9 cellular contexts compared by ENCODE assay signal in the genomic region with DNA sequence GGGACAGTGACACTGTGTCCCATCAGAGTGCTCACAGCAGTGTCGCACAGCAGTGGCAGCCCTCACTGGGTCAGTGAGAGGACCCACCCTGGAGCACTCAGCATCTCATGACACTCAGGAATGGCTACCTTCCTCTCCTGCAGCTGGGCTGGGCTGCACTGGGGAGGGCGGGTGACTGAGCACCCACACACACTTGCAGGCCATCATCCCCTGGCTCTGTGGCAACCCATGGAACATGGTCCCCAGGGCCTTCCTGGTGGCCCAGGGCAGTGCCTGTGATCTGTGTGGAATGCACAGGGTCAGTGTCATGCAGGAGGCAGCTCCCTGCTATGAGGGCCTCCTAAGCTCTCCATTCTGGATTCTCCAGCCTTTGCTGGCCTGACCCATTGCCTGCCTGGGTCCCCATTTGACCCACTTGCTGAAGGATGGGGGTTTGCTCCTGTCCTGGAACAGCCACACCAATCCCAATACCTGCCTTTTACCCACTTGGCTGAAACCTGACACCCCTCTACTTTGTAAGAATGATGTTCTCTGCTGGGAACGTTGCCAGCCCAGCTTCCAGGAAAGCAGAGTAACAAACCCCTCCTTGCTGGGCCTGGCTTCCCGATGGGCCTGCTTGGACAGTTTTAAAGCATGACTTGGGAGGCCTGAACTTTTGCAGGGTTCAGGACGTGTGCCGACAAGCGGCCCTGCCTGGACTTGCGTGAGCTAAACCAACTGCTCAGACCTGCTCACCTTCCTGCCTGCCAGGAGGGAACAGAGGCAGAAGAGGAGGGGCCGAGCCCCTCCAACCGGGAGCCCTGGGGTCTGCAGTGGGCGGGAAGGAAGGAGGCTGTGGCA. TPM values are rescaled to one million over a fixed set of nuclear protein-coding genes. Genes with fewer than 3 reads are reported as not detected.
DNase-seq lines count a peak whose midpoint lies in the region; ATAC-seq and TF ChIP-seq lines count a peak whose summit lies in the region.
"Had no signal": no experiment of that assay in that cellular context is flagged by ENCODE, and none has a peak within 500 bp of the region (broad histone marks: within the 10 kb centered on the region; RNA-seq: fewer than 3 reads in every experiment).

No MANE protein-coding gene starts in this region.

- no peak overlapping the region for H3K27ac Mint-ChIP-seq in activated T-helper 1 cell treated with anti-CD3 and anti-CD28 coated beads, Interleukin-12 subunit alpha, Interleukin-12 subunit beta, Interleukin-2, Interleukin-4 antibody, amounts not matched to agents 30 ng/mL and 10 ng/mL and 1 ng/mL, durations not matched to agents 14 hours and 24 hours and 36 hours

- TF ChIP-seq POLR2A in GM18505 (IDR thresholded peaks at IDR 0.05; ENCODE audit: borderline replicate concordance, extremely low read depth, insufficient read depth, insufficient read length) = no peak

- no peaks in the 10 kb centered on the region for H3K27me3 Mint-ChIP-seq in activated T-helper 1 cell treated with anti-CD3 and anti-CD28 coated beads, Interleukin-12 subunit alpha, Interleukin-12 subunit beta, Interleukin-2, Interleukin-4 antibody, amounts not matched to agents 30 ng/mL and 10 ng/mL and 1 ng/mL, durations not matched to agents 14 hours and 24 hours and 36 hours (ENCODE audit: insufficient read depth)

- no peaks in the 10 kb centered on the region for H3K36me3 Mint-ChIP-seq in activated T-helper 1 cell treated with anti-CD3 and anti-CD28 coated beads, Interleukin-12 subunit alpha, Interleukin-12 subunit beta, Interleukin-2, Interleukin-4 antibody, amounts not matched to agents 30 ng/mL and 10 ng/mL and 1 ng/mL, durations not matched to agents 14 hours and 24 hours and 36 hours (ENCODE audit: low read depth)

- peaks cover 5% of the 10 kb centered on the region for H3K4me1 Mint-ChIP-seq in activated T-helper 1 cell treated with anti-CD3 and anti-CD28 coated beads, Interleukin-12 subunit alpha, Interleukin-12 subunit beta, Interleukin-2, Interleukin-4 antibody, amounts not matched to agents 30 ng/mL and 10 ng/mL and 1 ng/mL, durations not matched to agents 14 hours and 24 hours and 36 hours (ENCODE audit: low read depth)

- H3K4me3 Mint-ChIP-seq in activated T-helper 1 cell treated with anti-CD3 and anti-CD28 coated beads, Interleukin-12 subunit alpha, Interleukin-12 subunit beta, Interleukin-2, Interleukin-4 antibody, amounts not matched to agents 30 ng/mL and 10 ng/mL and 1 ng/mL, durations not matched to agents 14 hours and 24 hours and 36 hours = no peak overlapping the region

- intact Hi-C loops in Right ventricle myocardium superior (cut with DNase I) = loop anchor here (10.0 kb wide), 1 partner anchor 130 kb away; no protein-coding TSS in a partner anchor
- intact Hi-C loops in activated T-helper 1 cell treated with anti-CD3 and anti-CD28 coated beads, Interleukin-12 subunit alpha, Interleukin-12 subunit beta, Interleukin-2, Interleukin-4 antibody, amounts not matched to agents 30 ng/mL and 10 ng/mL and 1 ng/mL, durations not matched to agents 14 hours and 24 hours and 36 hours (cut with micrococcal nuclease) = no loop called here

- DNase-seq in AG10803 (ENCODE audit: low read depth) (peak; percentile 96), LNCaP clone FGC (ENCODE audit: low read depth) (peak; percentile 90), SK-N-DZ (ENCODE audit: low spot score) (peak; percentile 42), Right ventricle myocardium superior (peak; percentile 88), renal cortical epithelial cell (ENCODE audit: low read depth) (peak; percentile 96)
- DNase-seq in activated T-helper 1 cell treated with anti-CD3 and anti-CD28 coated beads, Interleukin-12 subunit alpha, Interleukin-12 subunit beta, Interleukin-2, Interleukin-4 antibody, amounts not matched to agents 30 ng/mL and 10 ng/mL and 1 ng/mL, durations not matched to agents 14 hours and 24 hours and 36 hours (ENCODE audit: low spot score) = no peak

- H3K4me3 ChIP-seq in AG10803 (ENCODE audit: low read length) = no peak overlapping the region
- H3K4me3 ChIP-seq in LNCaP clone FGC (ENCODE audit: low read depth, low read length) = no peak overlapping the region
- H3K4me3 ChIP-seq: thoracic aorta had no signal

- no peak for TF ChIP-seq CTCF in AG10803 (conservative IDR thresholded peaks at IDR 0.05; ENCODE audit: low read length)
- no peak for TF ChIP-seq CTCF in LNCaP clone FGC (IDR thresholded peaks at IDR 0.05; ENCODE audit: control insufficient read depth, extremely low read depth, insufficient read depth)

- no peaks in the 10 kb centered on the region for H3K9me3 Mint-ChIP-seq in activated T-helper 1 cell treated with anti-CD3 and anti-CD28 coated beads, Interleukin-12 subunit alpha, Interleukin-12 subunit beta, Interleukin-2, Interleukin-4 antibody, amounts not matched to agents 30 ng/mL and 10 ng/mL and 1 ng/mL, durations not matched to agents 14 hours and 24 hours and 36 hours

- ATAC-seq in Right ventricle myocardium superior (ENCODE audit: poor library complexity) (peak; percentile 66), GM18867 (IDR thresholded peaks at IDR 0.05; ENCODE audit: unreplicated experiment) (no peak), GM18505 (IDR thresholded peaks at IDR 0.05; ENCODE audit: unreplicated experiment) (no peak)

RNA-seq across cellular contexts. Expression of a gene that starts 13.7 kb away (rescaled TPM):
- polyA plus RNA-seq in SK-N-DZ (2014; cell fraction: cytosol; rRNA removed) = 19.7 and 20.5 TPM in 2 replicates
- polyA plus RNA-seq in SK-N-DZ (2014; cell fraction: nucleus; rRNA removed) = 10.5 and 11.1 TPM in 2 replicates
- total RNA-seq in Right ventricle myocardium superior = 35.1 TPM
- total RNA-seq in renal cortical epithelial cell = 9.2 and 32.4 TPM in 2 replicates
- total RNA-seq in activated T-helper 1 cell treated with anti-CD3 and anti-CD28 coated beads, Interleukin-12 subunit alpha, Interleukin-12 subunit beta, Interleukin-2, Interleukin-4 antibody, amounts not matched to agents 30 ng/mL and 10 ng/mL and 1 ng/mL, durations not matched to agents 14 hours and 24 hours and 36 hours = 21.6 and 22.3 TPM in 2 replicates
